ENCODE assay signal across 24 cellular contexts in genomic region chr6:21431526-21431925, GRCh38.
"Had no signal": no experiment of that assay in that cellular context is flagged by ENCODE, and none has a peak within 500 bp of the region (broad histone marks: within the 10 kb centered on the region; RNA-seq: fewer than 3 reads in every experiment).

No MANE protein-coding gene starts in this region.

- H3K9me3 ChIP-seq: esophagus squamous epithelium, psoas muscle, sigmoid colon, upper lobe of left lung, vagina had no signal

- DNase-seq: activated CD4-positive, alpha-beta T cell treated with anti-CD3 and anti-CD28 coated beads for 1 hour; activated CD4-positive, alpha-beta T cell treated with anti-CD3 and anti-CD28 coated beads, Interleukin-2, amount 10 ng/mL, durations not matched to agents 7 days and 5 days; activated CD8-positive, alpha-beta T cell treated with anti-CD3 and anti-CD28 coated beads for 36 hours; activated gamma-delta T cell treated with Interleukin-2 at 50 U/mL for 16 hours; activated naive CD4-positive, alpha-beta T cell treated with anti-CD3 and anti-CD28 coated beads, Interleukin-2, amount 50 U/mL, for 16 hours; activated naive CD8-positive, alpha-beta T cell treated with anti-CD3 and anti-CD28 coated beads, Interleukin-2, amount 50 U/mL, for 24 hours; activated T-cell treated with anti-CD3 and anti-CD28 coated beads, Interleukin-2, amount 50 U/mL, for 4 hours; amygdala; central memory CD4-positive, alpha-beta T cell; effector CD8-positive, alpha-beta T cell; esophagus squamous epithelium; foreskin melanocyte; heart right ventricle; naive B cell; nucleus accumbens; psoas muscle; sigmoid colon; small intestine; stimulated activated CD4-positive, alpha-beta T cell treated with anti-CD3 and anti-CD28 coated beads, Interleukin-4, amount 100 ng/mL, for 24 hours; upper lobe of left lung had no signal

- H3K36me3 ChIP-seq: esophagus squamous epithelium, heart right ventricle, sigmoid colon, upper lobe of left lung, vagina had no signal

- ATAC-seq: activated CD8-positive, alpha-beta T cell treated with anti-CD3 and anti-CD28 coated beads for 36 hours; activated naive CD8-positive, alpha-beta T cell treated with anti-CD3 and anti-CD28 coated beads, Interleukin-2, amount 50 U/mL, for 24 hours; activated T-cell treated with anti-CD3 and anti-CD28 coated beads, Interleukin-2, amount 50 U/mL, for 4 hours; activated T-helper 17 cell treated with anti-CD3 and anti-CD28 coated beads, Interleukin-2, amount 50 U/mL, for 72 hours; heart right ventricle; psoas muscle; stimulated activated effector memory CD8-positive, alpha-beta T cell treated with anti-CD3 and anti-CD28 coated beads, Interleukin-12 subunit alpha, Interleukin-12 subunit beta, amount 100 ng/mL, for 72 hours; WTC11 had no signal

- H3K4me3 ChIP-seq: esophagus squamous epithelium, heart right ventricle, psoas muscle, sigmoid colon, upper lobe of left lung, vagina had no signal

- H3K27me3 ChIP-seq: esophagus squamous epithelium, heart right ventricle, sigmoid colon, upper lobe of left lung, vagina had no signal
